ENCODE assay signal across 16 cellular contexts in genomic region chr6:14742680-14743079, GRCh38.
DNase-seq lines count a peak whose midpoint lies in the region; ATAC-seq and TF ChIP-seq lines count a peak whose summit lies in the region.
"Had no signal": no experiment of that assay in that cellular context is flagged by ENCODE, and none has a peak within 500 bp of the region (broad histone marks: within the 10 kb centered on the region; RNA-seq: fewer than 3 reads in every experiment).

No MANE protein-coding gene starts in this region.

- H3K27me3 Mint-ChIP-seq in activated CD8-positive, alpha-beta memory T cell treated with anti-CD3 and anti-CD28 coated beads, Interleukin-2, amount 10 ng/mL, durations not matched to agents 7 days and 5 days: peaks cover 8% of the 10 kb centered on the region
- no peaks in the 10 kb centered on the region for H3K27me3 Mint-ChIP-seq in activated CD4-positive, alpha-beta memory T cell treated with anti-CD3 and anti-CD28 coated beads for 36 hours
- no peaks in the 10 kb centered on the region for H3K27me3 Mint-ChIP-seq in stimulated activated memory B cell treated with anti-CD40 and anti-IgM and Interleukin-4, amounts not matched to agents 10 μg/mL and 1 μg/mL and 100 μg/mL, for 72 hours

- TF ChIP-seq CTCF in esophagus squamous epithelium (IDR thresholded peaks at IDR 0.05) (no peak), heart right ventricle (IDR thresholded peaks at IDR 0.05) (no peak)

- H3K27ac Mint-ChIP-seq in activated CD8-positive, alpha-beta memory T cell treated with anti-CD3 and anti-CD28 coated beads, Interleukin-2, amount 10 ng/mL, durations not matched to agents 7 days and 5 days: peak overlapping the region; percentile 7
- H3K27ac Mint-ChIP-seq in activated CD4-positive, alpha-beta memory T cell treated with anti-CD3 and anti-CD28 coated beads for 36 hours: peak overlapping the region; percentile 98
- peak overlapping the region; percentile 83 for H3K27ac Mint-ChIP-seq in stimulated activated memory B cell treated with anti-CD40 and anti-IgM and Interleukin-4, amounts not matched to agents 10 μg/mL and 1 μg/mL and 100 μg/mL, for 72 hours

- H3K36me3 ChIP-seq in esophagus squamous epithelium: no peaks in the 10 kb centered on the region
- no peaks in the 10 kb centered on the region for H3K36me3 ChIP-seq in heart right ventricle
- H3K36me3 ChIP-seq: upper lobe of right lung had no signal

- peaks cover 7% of the 10 kb centered on the region for H3K36me3 Mint-ChIP-seq in activated CD8-positive, alpha-beta memory T cell treated with anti-CD3 and anti-CD28 coated beads, Interleukin-2, amount 10 ng/mL, durations not matched to agents 7 days and 5 days
- H3K36me3 Mint-ChIP-seq in activated CD4-positive, alpha-beta memory T cell treated with anti-CD3 and anti-CD28 coated beads for 36 hours: peaks cover 25% of the 10 kb centered on the region
- H3K36me3 Mint-ChIP-seq in stimulated activated memory B cell treated with anti-CD40 and anti-IgM and Interleukin-4, amounts not matched to agents 10 μg/mL and 1 μg/mL and 100 μg/mL, for 72 hours: no peaks in the 10 kb centered on the region
- H3K36me3 Mint-ChIP-seq: CD4-positive, alpha-beta memory T cell had no signal

- no peak for ATAC-seq in activated CD8-positive, alpha-beta memory T cell treated with anti-CD3 and anti-CD28 coated beads, Interleukin-2, amount 10 ng/mL, durations not matched to agents 7 days and 5 days
- ATAC-seq in stimulated activated memory B cell treated with anti-CD40 and anti-IgM and Interleukin-4, amounts not matched to agents 10 μg/mL and 1 μg/mL and 100 μg/mL, for 72 hours: no peak
- no peak for ATAC-seq in heart right ventricle
- no peak for ATAC-seq in HG03460 (IDR thresholded peaks at IDR 0.05; ENCODE audit: unreplicated experiment)

- intact Hi-C loops in activated CD4-positive, alpha-beta memory T cell treated with anti-CD3 and anti-CD28 coated beads for 36 hours (cut with micrococcal nuclease): loop anchor here (1.0 kb wide), 3 partner anchors 7 to 45 kb away; no protein-coding TSS in a partner anchor
- intact Hi-C loops in esophagus squamous epithelium (cut with DNase I): no loop called here
- intact Hi-C loops in heart right ventricle (cut with DNase I): no loop called here

- DNase-seq in activated CD8-positive, alpha-beta memory T cell treated with anti-CD3 and anti-CD28 coated beads, Interleukin-2, amount 10 ng/mL, durations not matched to agents 7 days and 5 days: no peak
- no peak for DNase-seq in activated CD8-positive, alpha-beta memory T cell treated with anti-CD3 and anti-CD28 coated beads, Interleukin-2, amount 50 U/mL, for 48 hours
- DNase-seq in activated CD4-positive, alpha-beta memory T cell treated with anti-CD3 and anti-CD28 coated beads for 36 hours: no peak
- DNase-seq in esophagus squamous epithelium (lab: John Stamatoyannopoulos, UW) (no peak), heart right ventricle (no peak), GM19238 (ENCODE audit: insufficient read length, low spot score) (no peak)
- DNase-seq: activated naive CD4-positive, alpha-beta T cell treated with Interleukin-2 at 50 U/mL for 16 hours; CD4-positive, alpha-beta memory T cell; effector CD8-positive, alpha-beta T cell; NCI-H2029 treated with DMSO at 0.1 percent for 48 hours; NCI-H510A; right cardiac atrium; stimulated activated CD4-positive, alpha-beta T cell treated with anti-CD3 and anti-CD28 coated beads, Interleukin-2, amount 100 ng/mL, for 48 hours; upper lobe of right lung had no signal

- TF ChIP-seq POLR2A in esophagus squamous epithelium (IDR thresholded peaks at IDR 0.05): no peak

- H3K4me3 ChIP-seq in esophagus squamous epithelium (no peak overlapping the region), heart right ventricle (no peak overlapping the region)
- H3K4me3 ChIP-seq: upper lobe of right lung had no signal

- H3K4me3 Mint-ChIP-seq in activated CD8-positive, alpha-beta memory T cell treated with anti-CD3 and anti-CD28 coated beads, Interleukin-2, amount 10 ng/mL, durations not matched to agents 7 days and 5 days: no peak overlapping the region
- peak overlapping the region; percentile 58 for H3K4me3 Mint-ChIP-seq in activated CD4-positive, alpha-beta memory T cell treated with anti-CD3 and anti-CD28 coated beads for 36 hours
- no peak overlapping the region for H3K4me3 Mint-ChIP-seq in stimulated activated memory B cell treated with anti-CD40 and anti-IgM and Interleukin-4, amounts not matched to agents 10 μg/mL and 1 μg/mL and 100 μg/mL, for 72 hours
- H3K4me3 Mint-ChIP-seq: CD4-positive, alpha-beta memory T cell had no signal

- no peaks in the 10 kb centered on the region for H3K9me3 ChIP-seq in esophagus squamous epithelium
- no peaks in the 10 kb centered on the region for H3K9me3 ChIP-seq in heart right ventricle
- H3K9me3 ChIP-seq: upper lobe of right lung had no signal

- peaks cover 13 to 21% (median 16%) of the 10 kb centered on the region in 3 donors for H3K4me1 ChIP-seq in esophagus squamous epithelium
- H3K4me1 ChIP-seq in heart right ventricle: peaks cover 0 to 34% (median 4%) of the 10 kb centered on the region in 9 donors

- peaks cover 40% of the 10 kb centered on the region for H3K4me1 Mint-ChIP-seq in activated CD8-positive, alpha-beta memory T cell treated with anti-CD3 and anti-CD28 coated beads, Interleukin-2, amount 10 ng/mL, durations not matched to agents 7 days and 5 days
- H3K4me1 Mint-ChIP-seq in activated CD4-positive, alpha-beta memory T cell treated with anti-CD3 and anti-CD28 coated beads for 36 hours (ENCODE audit: low read depth): peaks cover 83% of the 10 kb centered on the region
- peaks cover 50% of the 10 kb centered on the region for H3K4me1 Mint-ChIP-seq in stimulated activated memory B cell treated with anti-CD40 and anti-IgM and Interleukin-4, amounts not matched to agents 10 μg/mL and 1 μg/mL and 100 μg/mL, for 72 hours

- WGBS in esophagus squamous epithelium, 2 donors: 84 to 96% methylated on average over 4 to 5 of the region's 5 CpGs
- WGBS in heart right ventricle, 2 donors: 94 to 97% methylated on average over 5 of the region's 5 CpGs

- CTCF ChIA-PET in activated CD8-positive, alpha-beta memory T cell treated with anti-CD3 and anti-CD28 coated beads, Interleukin-2, amount 10 ng/mL, durations not matched to agents 7 days and 5 days (lab: Charles Lee): no interaction called here
- CTCF ChIA-PET in activated CD4-positive, alpha-beta memory T cell treated with anti-CD3 and anti-CD28 coated beads for 36 hours (lab: Charles Lee): interaction anchor here (0.8 to 1.8 kb wide), 2 partner anchors 43 to 134 kb away, joined by 3 to 5 read pairs; no protein-coding TSS in a partner anchor

- H3K27ac ChIP-seq in esophagus squamous epithelium (peak overlapping the region; percentile 78 to 87 (median 84)), heart right ventricle (peak overlapping the region in 2 of 10 donors; percentile 13 to 87)
- H3K27ac ChIP-seq: upper lobe of right lung had no signal

- POLR2A ChIA-PET in activated CD4-positive, alpha-beta memory T cell treated with anti-CD3 and anti-CD28 coated beads for 36 hours (lab: Charles Lee): interaction anchor here (1.1 to 3.2 kb wide), 4 partner anchors 8 to 133 kb away, joined by 3 to 15 read pairs (median 8); no protein-coding TSS in a partner anchor

- H3K27me3 ChIP-seq in esophagus squamous epithelium: no peaks in the 10 kb centered on the region
- H3K27me3 ChIP-seq in heart right ventricle: no peaks in the 10 kb centered on the region
- H3K27me3 ChIP-seq: upper lobe of right lung had no signal

- H3K9me3 Mint-ChIP-seq in activated CD8-positive, alpha-beta memory T cell treated with anti-CD3 and anti-CD28 coated beads, Interleukin-2, amount 10 ng/mL, durations not matched to agents 7 days and 5 days (ENCODE audit: low read depth): peaks cover 5% of the 10 kb centered on the region
- H3K9me3 Mint-ChIP-seq in activated CD4-positive, alpha-beta memory T cell treated with anti-CD3 and anti-CD28 coated beads for 36 hours: no peaks in the 10 kb centered on the region
- peaks cover 5% of the 10 kb centered on the region for H3K9me3 Mint-ChIP-seq in stimulated activated memory B cell treated with anti-CD40 and anti-IgM and Interleukin-4, amounts not matched to agents 10 μg/mL and 1 μg/mL and 100 μg/mL, for 72 hours
- H3K9me3 Mint-ChIP-seq: CD4-positive, alpha-beta memory T cell had no signal

Comparison
In these comparisons a context has a peak if more than half of its experiments do, and no peak if none do; other contexts are left out.
1. H3K27ac Mint-ChIP-seq: peak in every context shown above with its lines; median percentile 98 in activated CD4-positive, alpha-beta memory T cell treated with anti-CD3 and anti-CD28 coated beads for 36 hours; 83 in stimulated activated memory B cell treated with anti-CD40 and anti-IgM and Interleukin-4, amounts not matched to agents 10 μg/mL and 1 μg/mL and 100 μg/mL, for 72 hours; 7 in activated CD8-positive, alpha-beta memory T cell treated with anti-CD3 and anti-CD28 coated beads, Interleukin-2, amount 10 ng/mL, durations not matched to agents 7 days and 5 days.